17 cellular contexts compared by ENCODE assay signal in the genomic region with DNA sequence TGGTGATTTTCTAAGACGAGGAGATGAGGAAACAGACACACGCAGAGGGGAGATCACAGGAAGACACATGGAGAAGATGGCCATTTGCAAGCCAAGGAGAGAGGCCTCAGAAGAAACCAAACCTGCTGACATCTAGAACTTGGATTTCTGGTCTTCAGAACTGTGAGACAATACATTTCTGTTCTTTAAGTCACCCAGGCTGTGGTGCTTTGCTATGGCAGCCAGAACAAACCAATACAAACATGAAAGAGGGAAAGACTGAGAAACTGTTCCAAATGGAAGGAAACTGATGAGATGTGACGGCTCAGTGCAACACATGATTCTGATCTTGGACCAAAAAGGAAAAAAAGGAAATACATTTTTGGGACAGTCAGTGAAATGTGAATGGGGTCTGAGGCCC.
"Had no signal": no experiment of that assay in that cellular context is flagged by ENCODE, and none has a peak within 500 bp of the region (broad histone marks: within the 10 kb centered on the region; RNA-seq: fewer than 3 reads in every experiment).

No MANE protein-coding gene starts in this region.

- ATAC-seq: activated CD8-positive, alpha-beta T cell treated with anti-CD3 and anti-CD28 coated beads for 36 hours; lower lobe of right lung; naive thymus-derived CD8-positive, alpha-beta T cell had no signal

- H3K27me3 Mint-ChIP-seq: activated CD8-positive, alpha-beta T cell treated with anti-CD3 and anti-CD28 coated beads for 36 hours had no signal

- H3K4me3 ChIP-seq: cardiac muscle cell, lower lobe of right lung, prostate gland, right atrium auricular region had no signal

- H3K9me3 Mint-ChIP-seq: activated CD4-positive, alpha-beta T cell treated with anti-CD3 and anti-CD28 coated beads, Interleukin-2, amount 10 ng/mL, durations not matched to agents 24 days and 14 days; activated CD8-positive, alpha-beta T cell treated with anti-CD3 and anti-CD28 coated beads for 36 hours; activated naive CD4-positive, alpha-beta T cell treated with anti-CD3 and anti-CD28 coated beads for 36 hours; activated T-cell treated with anti-CD3 and anti-CD28 coated beads, Interleukin-2, amount 50 U/mL, for 24 hours; naive thymus-derived CD8-positive, alpha-beta T cell; stimulated activated naive CD8-positive, alpha-beta T cell treated with anti-CD3 and anti-CD28 coated beads, Interleukin-15, Interleukin-2, amounts not matched to agents 100 ng/mL and 50 ng/mL, for 24 hours; type B pancreatic cell had no signal

- H3K27ac ChIP-seq: cardiac muscle cell, lower lobe of right lung, prostate gland, right atrium auricular region had no signal

- DNase-seq: activated CD4-positive, alpha-beta T cell treated with anti-CD3 and anti-CD28 coated beads, Interleukin-2, amount 10 ng/mL, durations not matched to agents 24 days and 14 days; activated CD8-positive, alpha-beta T cell treated with anti-CD3 and anti-CD28 coated beads for 36 hours; activated naive CD4-positive, alpha-beta T cell treated with anti-CD3 and anti-CD28 coated beads for 36 hours; activated T-cell treated with anti-CD3 and anti-CD28 coated beads, Interleukin-2, amount 50 U/mL, for 24 hours; head of caudate nucleus; lower lobe of right lung; naive thymus-derived CD8-positive, alpha-beta T cell; nucleus accumbens; stimulated activated CD4-positive, alpha-beta T cell treated with anti-CD3 and anti-CD28 coated beads, Interleukin-15, amount 100 ng/mL, for 24 hours; stimulated activated CD4-positive, alpha-beta T cell treated with anti-CD3 and anti-CD28 coated beads, Interleukin-2, amount 100 ng/mL, for 48 hours; T-helper 1 cell; T1000 had no signal

- H3K4me3 Mint-ChIP-seq: activated CD4-positive, alpha-beta T cell treated with anti-CD3 and anti-CD28 coated beads, Interleukin-2, amount 10 ng/mL, durations not matched to agents 24 days and 14 days; activated CD8-positive, alpha-beta T cell treated with anti-CD3 and anti-CD28 coated beads for 36 hours; activated naive CD4-positive, alpha-beta T cell treated with anti-CD3 and anti-CD28 coated beads for 36 hours; activated T-cell treated with anti-CD3 and anti-CD28 coated beads, Interleukin-2, amount 50 U/mL, for 24 hours; naive thymus-derived CD8-positive, alpha-beta T cell; stimulated activated naive CD8-positive, alpha-beta T cell treated with anti-CD3 and anti-CD28 coated beads, Interleukin-15, Interleukin-2, amounts not matched to agents 100 ng/mL and 50 ng/mL, for 24 hours; type B pancreatic cell had no signal

- H3K36me3 Mint-ChIP-seq: naive thymus-derived CD8-positive, alpha-beta T cell; type B pancreatic cell had no signal

- H3K4me1 ChIP-seq: prostate gland had no signal

- H3K27ac Mint-ChIP-seq: activated CD4-positive, alpha-beta T cell treated with anti-CD3 and anti-CD28 coated beads, Interleukin-2, amount 10 ng/mL, durations not matched to agents 24 days and 14 days; activated CD8-positive, alpha-beta T cell treated with anti-CD3 and anti-CD28 coated beads for 36 hours; activated naive CD4-positive, alpha-beta T cell treated with anti-CD3 and anti-CD28 coated beads for 36 hours; activated T-cell treated with anti-CD3 and anti-CD28 coated beads, Interleukin-2, amount 50 U/mL, for 24 hours; naive thymus-derived CD8-positive, alpha-beta T cell; stimulated activated naive CD8-positive, alpha-beta T cell treated with anti-CD3 and anti-CD28 coated beads, Interleukin-15, Interleukin-2, amounts not matched to agents 100 ng/mL and 50 ng/mL, for 24 hours; type B pancreatic cell had no signal

- H3K27me3 ChIP-seq: cardiac muscle cell, right atrium auricular region had no signal

- H3K36me3 ChIP-seq: cardiac muscle cell, lower lobe of right lung, prostate gland, right atrium auricular region had no signal

- H3K9me3 ChIP-seq: lower lobe of right lung, prostate gland, right atrium auricular region had no signal
